ENCODE assay signal across 11 cellular contexts in genomic region chr13:99956473-99957349, GRCh38. TPM values are rescaled to one million over a fixed set of nuclear protein-coding genes. Genes with fewer than 3 reads are reported as not detected.
A peak's percentile ranks its signal among the peaks of the same experiment; 100 is the strongest.
DNase-seq lines count a peak whose midpoint lies in the region; ATAC-seq and TF ChIP-seq lines count a peak whose summit lies in the region.
"Had no signal": no experiment of that assay in that cellular context is flagged by ENCODE, and none has a peak within 500 bp of the region (broad histone marks: within the 10 kb centered on the region; RNA-seq: fewer than 3 reads in every experiment).

No MANE protein-coding gene starts in this region.

- TF ChIP-seq POLR2A in breast epithelium (IDR thresholded peaks at IDR 0.05) (no peak), upper lobe of left lung (IDR thresholded peaks at IDR 0.05) (no peak)

- H3K9me3 ChIP-seq in breast epithelium = no peaks in the 10 kb centered on the region
- no peaks in the 10 kb centered on the region for H3K9me3 ChIP-seq in upper lobe of left lung

- CTCF ChIA-PET in MCF 10A (lab: Yijun Ruan, JAX) = no interaction called here

- H3K9me3 Mint-ChIP-seq in MCF 10A (ENCODE audit: unreplicated experiment) (no peaks in the 10 kb centered on the region), memory B cell (no peaks in the 10 kb centered on the region)

- TF ChIP-seq CTCF in breast epithelium (IDR thresholded peaks at IDR 0.05) (no peak), MCF 10A (IDR thresholded peaks at IDR 0.05; ENCODE audit: unreplicated experiment) (no peak), brain microvascular endothelial cell (IDR thresholded peaks at IDR 0.05; ENCODE audit: low read depth, low read length, missing control alignments) (no peak), upper lobe of left lung (IDR thresholded peaks at IDR 0.05) (peak in 1 of 6 experiments; percentile 8)

- DNase-seq in breast epithelium (ENCODE audit: low spot score in 2 of 2) (no peak), MCF 10A (ENCODE audit: unreplicated experiment) (no peak), brain microvascular endothelial cell (no peak), memory B cell (ENCODE audit: low spot score in 2 of 2) (peak in 1 of 2 donors; percentile 26), upper lobe of left lung (peak in 1 of 2 donors; percentile 84), NCI-H2196 treated with DMSO at 0.1 percent for 48 hours (lab: John Stamatoyannopoulos, UW; ENCODE audit: unreplicated experiment) (no peak), foreskin melanocyte (no peak), NCI-H1436 treated with DMSO at 0.1 percent for 48 hours (lab: John Stamatoyannopoulos, UW) (no peak)
- DNase-seq: COR-L47 had no signal

- peaks cover 13 to 81% of the 10 kb centered on the region in 2 donors for H3K27me3 ChIP-seq in breast epithelium
- H3K27me3 ChIP-seq in brain microvascular endothelial cell (replicated peaks) = peaks cover 7% of the 10 kb centered on the region
- H3K27me3 ChIP-seq in upper lobe of left lung = peaks cover 0 to 53% (median 26%) of the 10 kb centered on the region in 4 donors

- H3K36me3 ChIP-seq in breast epithelium = no peaks in the 10 kb centered on the region
- H3K36me3 ChIP-seq in brain microvascular endothelial cell (replicated peaks) = no peaks in the 10 kb centered on the region
- H3K36me3 ChIP-seq in upper lobe of left lung = no peaks in the 10 kb centered on the region

- in situ Hi-C loops in brain microvascular endothelial cell (cut with HindIII; ENCODE audit: low pct_ligation_motif_present, low sequenced_read_pairs) = no loop called here

- H3K4me3 Mint-ChIP-seq in MCF 10A (ENCODE audit: unreplicated experiment) = no peak overlapping the region
- H3K4me3 Mint-ChIP-seq in memory B cell = no peak overlapping the region

- BruUV-seq in MCF 10A (replicated peaks; lab: Mats Ljungman, UMichigan) = no TSS peak

- H3K27ac Mint-ChIP-seq in MCF 10A (ENCODE audit: low read depth, unreplicated experiment) (no peak overlapping the region), memory B cell (peak overlapping the region; percentile 7)

- TF ChIP-seq EP300 in upper lobe of left lung (IDR thresholded peaks at IDR 0.05) = no peak

- H3K4me3 ChIP-seq in breast epithelium (peak overlapping the region; percentile 17 to 62 (median 18)), brain microvascular endothelial cell (ENCODE audit: low read depth, low read length) (peak overlapping the region; percentile 5), upper lobe of left lung (peak overlapping the region in 3 of 4 donors; percentile 15 to 44 (median 22))

- ATAC-seq in memory B cell (ENCODE audit: low read depth) (no peak), upper lobe of left lung (ENCODE audit: low FRiP score in 2 of 2) (peak in 1 of 2 donors; percentile 13)

- intact Hi-C loops in breast epithelium (cut with DNase I; ENCODE audit: low total_unique reads) (no loop called here), MCF 10A (cut with micrococcal nuclease) (no loop called here)

- no peaks in the 10 kb centered on the region for H3K36me3 Mint-ChIP-seq in MCF 10A (ENCODE audit: insufficient read depth, unreplicated experiment)
- H3K36me3 Mint-ChIP-seq in memory B cell = no peaks in the 10 kb centered on the region

- 3 to 4% methylated on average over 29 to 34 of the region's 68 CpGs for WGBS in upper lobe of left lung, 2 donors

- no peaks in the 10 kb centered on the region for H3K27me3 Mint-ChIP-seq in MCF 10A (ENCODE audit: insufficient read depth, unreplicated experiment)
- H3K27me3 Mint-ChIP-seq in memory B cell = peaks cover 27% of the 10 kb centered on the region

- H3K27ac ChIP-seq in breast epithelium (no peak overlapping the region), brain microvascular endothelial cell (no peak overlapping the region), upper lobe of left lung (no peak overlapping the region)

- POLR2A ChIA-PET in MCF 10A (lab: Yijun Ruan, JAX) = no interaction called here

- no peaks in the 10 kb centered on the region for H3K4me1 Mint-ChIP-seq in MCF 10A (ENCODE audit: insufficient read depth, unreplicated experiment)
- H3K4me1 Mint-ChIP-seq in memory B cell = peaks cover 4% of the 10 kb centered on the region

- peaks cover 7 to 20% of the 10 kb centered on the region in 2 donors for H3K4me1 ChIP-seq in breast epithelium
- H3K4me1 ChIP-seq in upper lobe of left lung = peaks cover 23 to 36% (median 33%) of the 10 kb centered on the region in 4 donors

RNA-seq across cellular contexts. Expression of gene ZIC5, which starts 14.9 kb away (rescaled TPM):
- total RNA-seq in breast epithelium (not detected), MCF 10A (2022) (not detected in 2 replicates), upper lobe of left lung (under 1 TPM in 1 of 6 donors, not detected in 5; 0.07 TPM)
- total RNA-seq: bronchial epithelial cell, renal cortical epithelial cell had no signal

RNA-seq across cellular contexts. Expression of gene ZIC2, which starts 24.9 kb away (rescaled TPM):
- total RNA-seq in breast epithelium = under 1 TPM in 1 of 3 donors, not detected in 2; 0.15 TPM
- 7.0 and 8.2 TPM in 2 replicates for total RNA-seq in MCF 10A (2022)
- total RNA-seq in upper lobe of left lung = under 1 TPM in 2 of 6 donors, not detected in 4; 0.69 to 0.84 TPM
- total RNA-seq: bronchial epithelial cell, renal cortical epithelial cell had no signal
